Comparison of ENCODE assay signal across 12 cellular contexts in the genomic region with DNA sequence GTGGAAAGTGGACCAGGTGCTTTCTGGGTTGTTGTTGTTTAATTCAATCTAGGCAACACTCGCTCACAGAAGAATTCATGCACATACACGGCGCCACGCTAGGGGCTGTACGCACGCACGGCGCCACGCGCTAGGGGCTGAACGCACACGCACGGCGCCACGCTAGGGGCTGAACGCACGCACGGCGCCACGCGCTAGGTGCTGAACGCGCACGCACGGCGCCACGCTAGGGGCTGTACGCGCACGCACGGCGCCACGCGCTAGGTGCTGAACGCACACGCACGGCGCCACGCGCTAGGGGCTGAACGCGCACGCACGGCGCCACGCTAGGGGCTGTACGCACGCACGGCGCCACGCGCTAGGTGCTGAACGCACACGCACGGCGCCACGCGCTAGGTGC.
"Had no signal": no experiment of that assay in that cellular context is flagged by ENCODE, and none has a peak within 500 bp of the region (broad histone marks: within the 10 kb centered on the region; RNA-seq: fewer than 3 reads in every experiment).

No MANE protein-coding gene starts in this region.

- H3K27ac ChIP-seq: foreskin keratinocyte, suprapubic skin had no signal

- FAIRE-seq: islet of Langerhans had no signal

- H3K4me3 ChIP-seq: esophagus squamous epithelium, sigmoid colon, suprapubic skin had no signal

- H3K36me3 ChIP-seq: esophagus squamous epithelium, sigmoid colon, suprapubic skin had no signal

- DNase-seq: activated gamma-delta T cell treated with Interleukin-2 at 50 U/mL for 16 hours; activated naive CD8-positive, alpha-beta T cell treated with anti-CD3 and anti-CD28 coated beads for 36 hours; activated T-cell treated with anti-CD3 and anti-CD28 coated beads, Interleukin-2, amount 50 U/mL, for 72 hours; esophagus squamous epithelium; foreskin keratinocyte; naive B cell; nucleus accumbens; sigmoid colon; stimulated activated CD4-positive, alpha-beta T cell treated with anti-CD3 and anti-CD28 coated beads, Interleukin-2, amount 100 ng/mL, for 48 hours; stimulated activated naive CD4-positive, alpha-beta T cell treated with Interleukin-2 at 50 U/mL for 16 hours had no signal

- ATAC-seq: activated T-cell treated with anti-CD3 and anti-CD28 coated beads, Interleukin-2, amount 50 U/mL, for 72 hours; foreskin keratinocyte had no signal

- H3K27me3 ChIP-seq: esophagus squamous epithelium, foreskin keratinocyte, sigmoid colon, suprapubic skin had no signal

- H3K9me3 ChIP-seq: esophagus squamous epithelium, sigmoid colon, suprapubic skin had no signal
